In genomic region chr7:2843711-2844152, GRCh38 we compare ENCODE assay signal across 1 cellular context.
A peak's percentile ranks its signal among the peaks of the same experiment; 100 is the strongest.
TF ChIP-seq lines count a peak whose summit lies in the region.

No MANE protein-coding gene starts in this region.

TF ChIP-seq in HepG2, 621 proteins besides CTCF, POLR2A, EP300 and RAD21 (continued from another document):
- TF ChIP-seq ZBTB49 (CRISPR knock-in tag; IDR thresholded peaks at IDR 0.05; ENCODE audit: borderline replicate concordance) (no peak), ZBTB7B (CRISPR knock-in tag; IDR thresholded peaks at IDR 0.05) (no peak), ZNF224 (CRISPR knock-in tag; IDR thresholded peaks at IDR 0.05) (no peak), ZFY (CRISPR knock-in tag; IDR thresholded peaks at IDR 0.05) (peak; percentile 20; the same call in 1 of the 2 replicates), KMT2A (CRISPR knock-in tag; IDR thresholded peaks at IDR 0.05) (no peak), MAZ (IDR thresholded peaks at IDR 0.05; ENCODE audit: borderline replicate concordance, low read depth, low read length) (no peak), MAZ (CRISPR knock-in tag; IDR thresholded peaks at IDR 0.05; ENCODE audit: low read depth) (0 out of 2 replicates have a peak, but pooled peaks have one; percentile 3), MAX (IDR thresholded peaks at IDR 0.05) (peak; percentile 29; the same call in 1 of the 2 replicates), ZNF777 (CRISPR knock-in tag; IDR thresholded peaks at IDR 0.05) (peak; percentile 35; the same call in 1 of the 2 replicates)
- TF ChIP-seq, protein P1, sequence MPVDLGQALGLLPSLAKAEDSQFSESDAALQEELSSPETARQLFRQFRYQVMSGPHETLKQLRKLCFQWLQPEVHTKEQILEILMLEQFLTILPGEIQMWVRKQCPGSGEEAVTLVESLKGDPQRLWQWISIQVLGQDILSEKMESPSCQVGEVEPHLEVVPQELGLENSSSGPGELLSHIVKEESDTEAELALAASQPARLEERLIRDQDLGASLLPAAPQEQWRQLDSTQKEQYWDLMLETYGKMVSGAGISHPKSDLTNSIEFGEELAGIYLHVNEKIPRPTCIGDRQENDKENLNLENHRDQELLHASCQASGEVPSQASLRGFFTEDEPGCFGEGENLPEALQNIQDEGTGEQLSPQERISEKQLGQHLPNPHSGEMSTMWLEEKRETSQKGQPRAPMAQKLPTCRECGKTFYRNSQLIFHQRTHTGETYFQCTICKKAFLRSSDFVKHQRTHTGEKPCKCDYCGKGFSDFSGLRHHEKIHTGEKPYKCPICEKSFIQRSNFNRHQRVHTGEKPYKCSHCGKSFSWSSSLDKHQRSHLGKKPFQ (CRISPR knock-in tag; IDR thresholded peaks at IDR 0.05; ENCODE audit: insufficient replicate concordance): peak; percentile 44
- TF ChIP-seq, protein P2, sequence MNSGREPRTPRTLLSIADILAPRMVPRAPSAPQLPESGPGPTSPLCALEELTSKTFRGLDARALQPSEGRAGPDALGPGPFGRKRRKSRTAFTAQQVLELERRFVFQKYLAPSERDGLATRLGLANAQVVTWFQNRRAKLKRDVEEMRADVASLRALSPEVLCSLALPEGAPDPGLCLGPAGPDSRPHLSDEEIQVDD (CRISPR knock-in tag; IDR thresholded peaks at IDR 0.05; ENCODE audit: borderline replicate concordance): no peak
- TF ChIP-seq, protein P3, sequence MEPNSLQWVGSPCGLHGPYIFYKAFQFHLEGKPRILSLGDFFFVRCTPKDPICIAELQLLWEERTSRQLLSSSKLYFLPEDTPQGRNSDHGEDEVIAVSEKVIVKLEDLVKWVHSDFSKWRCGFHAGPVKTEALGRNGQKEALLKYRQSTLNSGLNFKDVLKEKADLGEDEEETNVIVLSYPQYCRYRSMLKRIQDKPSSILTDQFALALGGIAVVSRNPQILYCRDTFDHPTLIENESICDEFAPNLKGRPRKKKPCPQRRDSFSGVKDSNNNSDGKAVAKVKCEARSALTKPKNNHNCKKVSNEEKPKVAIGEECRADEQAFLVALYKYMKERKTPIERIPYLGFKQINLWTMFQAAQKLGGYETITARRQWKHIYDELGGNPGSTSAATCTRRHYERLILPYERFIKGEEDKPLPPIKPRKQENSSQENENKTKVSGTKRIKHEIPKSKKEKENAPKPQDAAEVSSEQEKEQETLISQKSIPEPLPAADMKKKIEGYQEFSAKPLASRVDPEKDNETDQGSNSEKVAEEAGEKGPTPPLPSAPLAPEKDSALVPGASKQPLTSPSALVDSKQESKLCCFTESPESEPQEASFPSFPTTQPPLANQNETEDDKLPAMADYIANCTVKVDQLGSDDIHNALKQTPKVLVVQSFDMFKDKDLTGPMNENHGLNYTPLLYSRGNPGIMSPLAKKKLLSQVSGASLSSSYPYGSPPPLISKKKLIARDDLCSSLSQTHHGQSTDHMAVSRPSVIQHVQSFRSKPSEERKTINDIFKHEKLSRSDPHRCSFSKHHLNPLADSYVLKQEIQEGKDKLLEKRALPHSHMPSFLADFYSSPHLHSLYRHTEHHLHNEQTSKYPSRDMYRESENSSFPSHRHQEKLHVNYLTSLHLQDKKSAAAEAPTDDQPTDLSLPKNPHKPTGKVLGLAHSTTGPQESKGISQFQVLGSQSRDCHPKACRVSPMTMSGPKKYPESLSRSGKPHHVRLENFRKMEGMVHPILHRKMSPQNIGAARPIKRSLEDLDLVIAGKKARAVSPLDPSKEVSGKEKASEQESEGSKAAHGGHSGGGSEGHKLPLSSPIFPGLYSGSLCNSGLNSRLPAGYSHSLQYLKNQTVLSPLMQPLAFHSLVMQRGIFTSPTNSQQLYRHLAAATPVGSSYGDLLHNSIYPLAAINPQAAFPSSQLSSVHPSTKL (CRISPR knock-in tag; IDR thresholded peaks at IDR 0.05): no peak
